Comparison of ENCODE assay signal across 1 cellular context in the genomic region with DNA sequence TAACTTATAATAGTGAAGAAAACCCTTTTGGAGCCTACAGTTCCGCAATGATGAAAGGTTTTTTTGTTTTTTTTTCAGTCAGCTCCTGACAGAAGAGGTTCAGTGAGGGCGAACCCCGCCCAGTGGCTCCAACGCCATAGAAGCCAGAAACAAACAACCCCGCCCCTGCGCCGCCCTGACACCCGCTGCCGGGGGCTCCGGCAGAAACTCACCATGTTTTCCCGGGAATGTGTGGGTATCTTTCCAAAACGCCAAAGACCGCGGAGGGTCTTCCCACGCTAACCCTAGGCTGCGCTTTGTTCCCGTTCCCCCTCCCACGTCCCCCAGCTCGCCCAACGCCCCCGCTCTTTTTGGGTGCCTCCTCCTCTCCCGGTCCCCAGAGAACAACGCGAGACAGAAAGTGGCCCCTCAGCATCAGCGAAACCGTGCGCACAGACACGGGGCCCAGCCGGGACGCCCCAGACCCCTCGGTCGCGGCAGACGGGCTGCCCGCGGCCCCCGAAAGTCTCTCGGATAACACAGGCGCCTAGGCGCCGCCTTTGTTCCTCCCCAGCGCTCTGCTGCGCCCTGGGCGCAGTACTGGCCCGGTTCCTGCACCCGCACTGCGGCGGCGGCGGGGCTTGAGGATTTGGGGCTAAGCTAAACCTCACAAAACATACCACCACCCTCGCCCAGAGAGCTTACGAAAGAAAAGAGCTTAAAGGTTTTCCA.
A peak's percentile ranks its signal among the peaks of the same experiment; 100 is the strongest.
TF ChIP-seq lines count a peak whose summit lies in the region.

No MANE protein-coding gene starts in this region.

TF ChIP-seq in K562, 482 proteins besides CTCF, POLR2A, EP300 and RAD21 (continues in another document):
- TF ChIP-seq ARNT (IDR thresholded peaks at IDR 0.05) (no peak), ZBTB17 (CRISPR knock-in tag; IDR thresholded peaks at IDR 0.05) (no peak), ARID1B (IDR thresholded peaks at IDR 0.05) (no peak), SUPT5H (IDR thresholded peaks at IDR 0.05) (no peak), NFYB (IDR thresholded peaks at IDR 0.05; ENCODE audit: extremely low read depth, insufficient read length) (no peak), MYNN (IDR thresholded peaks at IDR 0.05) (no peak), MYNN (CRISPR knock-in tag; IDR thresholded peaks at IDR 0.05) (no peak), NR2C2 (CRISPR knock-in tag; IDR thresholded peaks at IDR 0.05) (no peak), NR2C2 (tag; IDR thresholded peaks at IDR 0.05) (peak; percentile 11; the same call in 1 of the 2 replicates), MAZ (CRISPR knock-in tag; conservative IDR thresholded peaks at IDR 0.05 in 1 of 2, IDR thresholded peaks at IDR 0.05 in 1 of 2) (peak; percentile 10 to 30; a peak in 2 of 4 replicates), ZNF79 (CRISPR knock-in tag; IDR thresholded peaks at IDR 0.05; ENCODE audit: low read depth) (no peak), HDAC1 (IDR thresholded peaks at IDR 0.05) (no peak; a peak in 1 of 4 replicates), TOE1 (IDR thresholded peaks at IDR 0.05; ENCODE audit: borderline replicate concordance) (no peak), TOE1 (CRISPR knock-in tag; IDR thresholded peaks at IDR 0.05; ENCODE audit: borderline replicate concordance, low read depth) (no peak), ZNF263 (CRISPR knock-in tag; IDR thresholded peaks at IDR 0.05; ENCODE audit: borderline replicate concordance) (no peak), NR1H2 (CRISPR knock-in tag; IDR thresholded peaks at IDR 0.05) (no peak), HDAC2 (IDR thresholded peaks at IDR 0.05) (0 out of 2 replicates have a peak, but pooled peaks have one; percentile 66), KLF13 (tag; IDR thresholded peaks at IDR 0.05; ENCODE audit: borderline replicate concordance, low read depth) (0 out of 2 replicates have a peak, but pooled peaks have one; percentile 49), COPS2 (conservative IDR thresholded peaks at IDR 0.05) (no peak), PRMT5 (CRISPR knock-in tag; IDR thresholded peaks at IDR 0.05) (no peak)
- TF ChIP-seq, protein P1, sequence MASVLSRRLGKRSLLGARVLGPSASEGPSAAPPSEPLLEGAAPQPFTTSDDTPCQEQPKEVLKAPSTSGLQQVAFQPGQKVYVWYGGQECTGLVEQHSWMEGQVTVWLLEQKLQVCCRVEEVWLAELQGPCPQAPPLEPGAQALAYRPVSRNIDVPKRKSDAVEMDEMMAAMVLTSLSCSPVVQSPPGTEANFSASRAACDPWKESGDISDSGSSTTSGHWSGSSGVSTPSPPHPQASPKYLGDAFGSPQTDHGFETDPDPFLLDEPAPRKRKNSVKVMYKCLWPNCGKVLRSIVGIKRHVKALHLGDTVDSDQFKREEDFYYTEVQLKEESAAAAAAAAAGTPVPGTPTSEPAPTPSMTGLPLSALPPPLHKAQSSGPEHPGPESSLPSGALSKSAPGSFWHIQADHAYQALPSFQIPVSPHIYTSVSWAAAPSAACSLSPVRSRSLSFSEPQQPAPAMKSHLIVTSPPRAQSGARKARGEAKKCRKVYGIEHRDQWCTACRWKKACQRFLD (CRISPR knock-in tag; IDR thresholded peaks at IDR 0.05) = no peak
- TF ChIP-seq, protein P2, sequence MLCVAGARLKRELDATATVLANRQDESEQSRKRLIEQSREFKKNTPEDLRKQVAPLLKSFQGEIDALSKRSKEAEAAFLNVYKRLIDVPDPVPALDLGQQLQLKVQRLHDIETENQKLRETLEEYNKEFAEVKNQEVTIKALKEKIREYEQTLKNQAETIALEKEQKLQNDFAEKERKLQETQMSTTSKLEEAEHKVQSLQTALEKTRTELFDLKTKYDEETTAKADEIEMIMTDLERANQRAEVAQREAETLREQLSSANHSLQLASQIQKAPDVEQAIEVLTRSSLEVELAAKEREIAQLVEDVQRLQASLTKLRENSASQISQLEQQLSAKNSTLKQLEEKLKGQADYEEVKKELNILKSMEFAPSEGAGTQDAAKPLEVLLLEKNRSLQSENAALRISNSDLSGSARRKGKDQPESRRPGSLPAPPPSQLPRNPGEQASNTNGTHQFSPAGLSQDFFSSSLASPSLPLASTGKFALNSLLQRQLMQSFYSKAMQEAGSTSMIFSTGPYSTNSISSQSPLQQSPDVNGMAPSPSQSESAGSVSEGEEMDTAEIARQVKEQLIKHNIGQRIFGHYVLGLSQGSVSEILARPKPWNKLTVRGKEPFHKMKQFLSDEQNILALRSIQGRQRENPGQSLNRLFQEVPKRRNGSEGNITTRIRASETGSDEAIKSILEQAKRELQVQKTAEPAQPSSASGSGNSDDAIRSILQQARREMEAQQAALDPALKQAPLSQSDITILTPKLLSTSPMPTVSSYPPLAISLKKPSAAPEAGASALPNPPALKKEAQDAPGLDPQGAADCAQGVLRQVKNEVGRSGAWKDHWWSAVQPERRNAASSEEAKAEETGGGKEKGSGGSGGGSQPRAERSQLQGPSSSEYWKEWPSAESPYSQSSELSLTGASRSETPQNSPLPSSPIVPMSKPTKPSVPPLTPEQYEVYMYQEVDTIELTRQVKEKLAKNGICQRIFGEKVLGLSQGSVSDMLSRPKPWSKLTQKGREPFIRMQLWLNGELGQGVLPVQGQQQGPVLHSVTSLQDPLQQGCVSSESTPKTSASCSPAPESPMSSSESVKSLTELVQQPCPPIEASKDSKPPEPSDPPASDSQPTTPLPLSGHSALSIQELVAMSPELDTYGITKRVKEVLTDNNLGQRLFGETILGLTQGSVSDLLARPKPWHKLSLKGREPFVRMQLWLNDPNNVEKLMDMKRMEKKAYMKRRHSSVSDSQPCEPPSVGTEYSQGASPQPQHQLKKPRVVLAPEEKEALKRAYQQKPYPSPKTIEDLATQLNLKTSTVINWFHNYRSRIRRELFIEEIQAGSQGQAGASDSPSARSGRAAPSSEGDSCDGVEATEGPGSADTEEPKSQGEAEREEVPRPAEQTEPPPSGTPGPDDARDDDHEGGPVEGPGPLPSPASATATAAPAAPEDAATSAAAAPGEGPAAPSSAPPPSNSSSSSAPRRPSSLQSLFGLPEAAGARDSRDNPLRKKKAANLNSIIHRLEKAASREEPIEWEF (CRISPR knock-in tag; IDR thresholded peaks at IDR 0.05) = no peak
- TF ChIP-seq, protein P3, sequence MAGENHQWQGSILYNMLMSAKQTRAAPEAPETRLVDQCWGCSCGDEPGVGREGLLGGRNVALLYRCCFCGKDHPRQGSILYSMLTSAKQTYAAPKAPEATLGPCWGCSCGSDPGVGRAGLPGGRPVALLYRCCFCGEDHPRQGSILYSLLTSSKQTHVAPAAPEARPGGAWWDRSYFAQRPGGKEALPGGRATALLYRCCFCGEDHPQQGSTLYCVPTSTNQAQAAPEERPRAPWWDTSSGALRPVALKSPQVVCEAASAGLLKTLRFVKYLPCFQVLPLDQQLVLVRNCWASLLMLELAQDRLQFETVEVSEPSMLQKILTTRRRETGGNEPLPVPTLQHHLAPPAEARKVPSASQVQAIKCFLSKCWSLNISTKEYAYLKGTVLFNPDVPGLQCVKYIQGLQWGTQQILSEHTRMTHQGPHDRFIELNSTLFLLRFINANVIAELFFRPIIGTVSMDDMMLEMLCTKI (IDR thresholded peaks at IDR 0.05; ENCODE audit: partially characterized antibody) = no peak
- TF ChIP-seq, protein P4, sequence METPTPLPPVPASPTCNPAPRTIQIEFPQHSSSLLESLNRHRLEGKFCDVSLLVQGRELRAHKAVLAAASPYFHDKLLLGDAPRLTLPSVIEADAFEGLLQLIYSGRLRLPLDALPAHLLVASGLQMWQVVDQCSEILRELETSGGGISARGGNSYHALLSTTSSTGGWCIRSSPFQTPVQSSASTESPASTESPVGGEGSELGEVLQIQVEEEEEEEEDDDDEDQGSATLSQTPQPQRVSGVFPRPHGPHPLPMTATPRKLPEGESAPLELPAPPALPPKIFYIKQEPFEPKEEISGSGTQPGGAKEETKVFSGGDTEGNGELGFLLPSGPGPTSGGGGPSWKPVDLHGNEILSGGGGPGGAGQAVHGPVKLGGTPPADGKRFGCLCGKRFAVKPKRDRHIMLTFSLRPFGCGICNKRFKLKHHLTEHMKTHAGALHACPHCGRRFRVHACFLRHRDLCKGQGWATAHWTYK (CRISPR knock-in tag; IDR thresholded peaks at IDR 0.05) = no peak
- TF ChIP-seq, protein P5, sequence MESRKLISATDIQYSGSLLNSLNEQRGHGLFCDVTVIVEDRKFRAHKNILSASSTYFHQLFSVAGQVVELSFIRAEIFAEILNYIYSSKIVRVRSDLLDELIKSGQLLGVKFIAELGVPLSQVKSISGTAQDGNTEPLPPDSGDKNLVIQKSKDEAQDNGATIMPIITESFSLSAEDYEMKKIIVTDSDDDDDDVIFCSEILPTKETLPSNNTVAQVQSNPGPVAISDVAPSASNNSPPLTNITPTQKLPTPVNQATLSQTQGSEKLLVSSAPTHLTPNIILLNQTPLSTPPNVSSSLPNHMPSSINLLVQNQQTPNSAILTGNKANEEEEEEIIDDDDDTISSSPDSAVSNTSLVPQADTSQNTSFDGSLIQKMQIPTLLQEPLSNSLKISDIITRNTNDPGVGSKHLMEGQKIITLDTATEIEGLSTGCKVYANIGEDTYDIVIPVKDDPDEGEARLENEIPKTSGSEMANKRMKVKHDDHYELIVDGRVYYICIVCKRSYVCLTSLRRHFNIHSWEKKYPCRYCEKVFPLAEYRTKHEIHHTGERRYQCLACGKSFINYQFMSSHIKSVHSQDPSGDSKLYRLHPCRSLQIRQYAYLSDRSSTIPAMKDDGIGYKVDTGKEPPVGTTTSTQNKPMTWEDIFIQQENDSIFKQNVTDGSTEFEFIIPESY (CRISPR knock-in tag; IDR thresholded peaks at IDR 0.05) = no peak
- TF ChIP-seq, protein P6, sequence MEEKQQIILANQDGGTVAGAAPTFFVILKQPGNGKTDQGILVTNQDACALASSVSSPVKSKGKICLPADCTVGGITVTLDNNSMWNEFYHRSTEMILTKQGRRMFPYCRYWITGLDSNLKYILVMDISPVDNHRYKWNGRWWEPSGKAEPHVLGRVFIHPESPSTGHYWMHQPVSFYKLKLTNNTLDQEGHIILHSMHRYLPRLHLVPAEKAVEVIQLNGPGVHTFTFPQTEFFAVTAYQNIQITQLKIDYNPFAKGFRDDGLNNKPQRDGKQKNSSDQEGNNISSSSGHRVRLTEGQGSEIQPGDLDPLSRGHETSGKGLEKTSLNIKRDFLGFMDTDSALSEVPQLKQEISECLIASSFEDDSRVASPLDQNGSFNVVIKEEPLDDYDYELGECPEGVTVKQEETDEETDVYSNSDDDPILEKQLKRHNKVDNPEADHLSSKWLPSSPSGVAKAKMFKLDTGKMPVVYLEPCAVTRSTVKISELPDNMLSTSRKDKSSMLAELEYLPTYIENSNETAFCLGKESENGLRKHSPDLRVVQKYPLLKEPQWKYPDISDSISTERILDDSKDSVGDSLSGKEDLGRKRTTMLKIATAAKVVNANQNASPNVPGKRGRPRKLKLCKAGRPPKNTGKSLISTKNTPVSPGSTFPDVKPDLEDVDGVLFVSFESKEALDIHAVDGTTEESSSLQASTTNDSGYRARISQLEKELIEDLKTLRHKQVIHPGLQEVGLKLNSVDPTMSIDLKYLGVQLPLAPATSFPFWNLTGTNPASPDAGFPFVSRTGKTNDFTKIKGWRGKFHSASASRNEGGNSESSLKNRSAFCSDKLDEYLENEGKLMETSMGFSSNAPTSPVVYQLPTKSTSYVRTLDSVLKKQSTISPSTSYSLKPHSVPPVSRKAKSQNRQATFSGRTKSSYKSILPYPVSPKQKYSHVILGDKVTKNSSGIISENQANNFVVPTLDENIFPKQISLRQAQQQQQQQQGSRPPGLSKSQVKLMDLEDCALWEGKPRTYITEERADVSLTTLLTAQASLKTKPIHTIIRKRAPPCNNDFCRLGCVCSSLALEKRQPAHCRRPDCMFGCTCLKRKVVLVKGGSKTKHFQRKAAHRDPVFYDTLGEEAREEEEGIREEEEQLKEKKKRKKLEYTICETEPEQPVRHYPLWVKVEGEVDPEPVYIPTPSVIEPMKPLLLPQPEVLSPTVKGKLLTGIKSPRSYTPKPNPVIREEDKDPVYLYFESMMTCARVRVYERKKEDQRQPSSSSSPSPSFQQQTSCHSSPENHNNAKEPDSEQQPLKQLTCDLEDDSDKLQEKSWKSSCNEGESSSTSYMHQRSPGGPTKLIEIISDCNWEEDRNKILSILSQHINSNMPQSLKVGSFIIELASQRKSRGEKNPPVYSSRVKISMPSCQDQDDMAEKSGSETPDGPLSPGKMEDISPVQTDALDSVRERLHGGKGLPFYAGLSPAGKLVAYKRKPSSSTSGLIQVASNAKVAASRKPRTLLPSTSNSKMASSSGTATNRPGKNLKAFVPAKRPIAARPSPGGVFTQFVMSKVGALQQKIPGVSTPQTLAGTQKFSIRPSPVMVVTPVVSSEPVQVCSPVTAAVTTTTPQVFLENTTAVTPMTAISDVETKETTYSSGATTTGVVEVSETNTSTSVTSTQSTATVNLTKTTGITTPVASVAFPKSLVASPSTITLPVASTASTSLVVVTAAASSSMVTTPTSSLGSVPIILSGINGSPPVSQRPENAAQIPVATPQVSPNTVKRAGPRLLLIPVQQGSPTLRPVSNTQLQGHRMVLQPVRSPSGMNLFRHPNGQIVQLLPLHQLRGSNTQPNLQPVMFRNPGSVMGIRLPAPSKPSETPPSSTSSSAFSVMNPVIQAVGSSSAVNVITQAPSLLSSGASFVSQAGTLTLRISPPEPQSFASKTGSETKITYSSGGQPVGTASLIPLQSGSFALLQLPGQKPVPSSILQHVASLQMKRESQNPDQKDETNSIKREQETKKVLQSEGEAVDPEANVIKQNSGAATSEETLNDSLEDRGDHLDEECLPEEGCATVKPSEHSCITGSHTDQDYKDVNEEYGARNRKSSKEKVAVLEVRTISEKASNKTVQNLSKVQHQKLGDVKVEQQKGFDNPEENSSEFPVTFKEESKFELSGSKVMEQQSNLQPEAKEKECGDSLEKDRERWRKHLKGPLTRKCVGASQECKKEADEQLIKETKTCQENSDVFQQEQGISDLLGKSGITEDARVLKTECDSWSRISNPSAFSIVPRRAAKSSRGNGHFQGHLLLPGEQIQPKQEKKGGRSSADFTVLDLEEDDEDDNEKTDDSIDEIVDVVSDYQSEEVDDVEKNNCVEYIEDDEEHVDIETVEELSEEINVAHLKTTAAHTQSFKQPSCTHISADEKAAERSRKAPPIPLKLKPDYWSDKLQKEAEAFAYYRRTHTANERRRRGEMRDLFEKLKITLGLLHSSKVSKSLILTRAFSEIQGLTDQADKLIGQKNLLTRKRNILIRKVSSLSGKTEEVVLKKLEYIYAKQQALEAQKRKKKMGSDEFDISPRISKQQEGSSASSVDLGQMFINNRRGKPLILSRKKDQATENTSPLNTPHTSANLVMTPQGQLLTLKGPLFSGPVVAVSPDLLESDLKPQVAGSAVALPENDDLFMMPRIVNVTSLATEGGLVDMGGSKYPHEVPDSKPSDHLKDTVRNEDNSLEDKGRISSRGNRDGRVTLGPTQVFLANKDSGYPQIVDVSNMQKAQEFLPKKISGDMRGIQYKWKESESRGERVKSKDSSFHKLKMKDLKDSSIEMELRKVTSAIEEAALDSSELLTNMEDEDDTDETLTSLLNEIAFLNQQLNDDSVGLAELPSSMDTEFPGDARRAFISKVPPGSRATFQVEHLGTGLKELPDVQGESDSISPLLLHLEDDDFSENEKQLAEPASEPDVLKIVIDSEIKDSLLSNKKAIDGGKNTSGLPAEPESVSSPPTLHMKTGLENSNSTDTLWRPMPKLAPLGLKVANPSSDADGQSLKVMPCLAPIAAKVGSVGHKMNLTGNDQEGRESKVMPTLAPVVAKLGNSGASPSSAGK (IDR thresholded peaks at IDR 0.05) = 0 out of 2 replicates have a peak, but pooled peaks have one; percentile 12
- TF ChIP-seq, protein P7, sequence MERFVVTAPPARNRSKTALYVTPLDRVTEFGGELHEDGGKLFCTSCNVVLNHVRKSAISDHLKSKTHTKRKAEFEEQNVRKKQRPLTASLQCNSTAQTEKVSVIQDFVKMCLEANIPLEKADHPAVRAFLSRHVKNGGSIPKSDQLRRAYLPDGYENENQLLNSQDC (CRISPR knock-in tag; IDR thresholded peaks at IDR 0.05) = no peak
